Comparison of ENCODE assay signal across 8 cellular contexts in the genomic region with DNA sequence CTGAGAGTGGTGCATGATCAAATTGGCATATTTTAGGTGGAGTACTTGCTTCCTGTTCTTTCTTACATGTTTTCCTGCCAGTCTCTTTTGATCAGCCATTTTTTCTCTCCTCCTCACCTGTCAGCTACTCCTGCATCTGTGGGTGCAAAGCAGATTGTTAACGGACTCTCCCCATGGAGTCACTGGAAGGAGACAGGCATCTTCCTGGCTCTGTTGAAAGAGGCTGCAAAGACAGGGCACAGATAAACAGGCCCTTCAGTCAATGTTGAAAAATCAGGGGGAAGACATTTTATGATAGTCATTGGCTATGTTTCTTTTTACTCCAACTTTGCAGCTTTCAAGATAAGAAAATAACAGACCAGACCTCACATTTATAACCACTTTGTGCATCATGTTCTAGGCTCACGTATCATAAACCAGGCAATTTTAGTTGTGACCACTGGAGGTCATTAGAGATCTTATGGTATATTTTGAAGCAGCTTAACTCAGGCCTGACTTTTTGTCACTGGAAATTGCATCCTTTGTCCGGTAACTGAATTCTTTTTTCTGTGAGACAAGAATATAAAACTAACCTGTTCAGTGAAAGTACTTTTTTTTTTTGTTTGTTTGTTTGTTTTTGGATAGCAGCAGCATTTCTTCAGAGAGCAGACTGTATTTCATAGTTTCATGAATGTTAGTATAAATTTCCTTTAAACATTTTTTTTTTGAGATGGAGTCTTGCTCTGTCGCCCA. TPM values are rescaled to one million over a fixed set of nuclear protein-coding genes. Genes with fewer than 3 reads are reported as not detected.
A peak's percentile ranks its signal among the peaks of the same experiment; 100 is the strongest.
DNase-seq lines count a peak whose midpoint lies in the region; ATAC-seq and FAIRE-seq lines count a peak whose summit lies in the region.

No MANE protein-coding gene starts in this region.

- H3K9me3 Mint-ChIP-seq in activated T-cell treated with anti-CD3 and anti-CD28 coated beads, Interleukin-2, amount 50 U/mL, for 4 hours: no peaks in the 10 kb centered on the region
- H3K9me3 Mint-ChIP-seq in memory B cell: no peaks in the 10 kb centered on the region

- DNase-seq in activated T-cell treated with anti-CD3 and anti-CD28 coated beads, Interleukin-2, amount 50 U/mL, for 4 hours: no peak
- DNase-seq in activated T-cell treated with anti-CD3 and anti-CD28 coated beads for 4 hours (no peak), HCEC 1CT (peak; percentile 66), M059J (ENCODE audit: low read depth) (peak; percentile 80), RCC 7860 (ENCODE audit: low spot score) (peak; percentile 68), dermis blood vessel endothelial cell (peak; percentile 82), memory B cell (ENCODE audit: low spot score in 2 of 2) (peak in 1 of 2 donors; percentile 14)
- DNase-seq in effector CD4-positive, alpha-beta T cell: no peak

- H3K27me3 Mint-ChIP-seq in activated T-cell treated with anti-CD3 and anti-CD28 coated beads, Interleukin-2, amount 50 U/mL, for 4 hours (ENCODE audit: low read depth): no peaks in the 10 kb centered on the region
- H3K27me3 Mint-ChIP-seq in memory B cell: no peaks in the 10 kb centered on the region

- H3K4me3 Mint-ChIP-seq in activated T-cell treated with anti-CD3 and anti-CD28 coated beads, Interleukin-2, amount 50 U/mL, for 4 hours: no peak overlapping the region
- H3K4me3 Mint-ChIP-seq in memory B cell: no peak overlapping the region

- no peaks in the 10 kb centered on the region for H3K36me3 Mint-ChIP-seq in activated T-cell treated with anti-CD3 and anti-CD28 coated beads, Interleukin-2, amount 50 U/mL, for 4 hours (ENCODE audit: insufficient read depth)
- H3K36me3 Mint-ChIP-seq in memory B cell: no peaks in the 10 kb centered on the region

- ATAC-seq in activated T-cell treated with anti-CD3 and anti-CD28 coated beads, Interleukin-2, amount 50 U/mL, for 4 hours: peak; percentile 66 to 75
- ATAC-seq in memory B cell (ENCODE audit: low read depth): peak; percentile 55

- H3K27ac Mint-ChIP-seq in memory B cell: no peak overlapping the region

- FAIRE-seq in RCC 7860 (lab: Jason Lieb, UNC): peak; percentile 76

- peaks cover 14% of the 10 kb centered on the region for H3K4me1 Mint-ChIP-seq in activated T-cell treated with anti-CD3 and anti-CD28 coated beads, Interleukin-2, amount 50 U/mL, for 4 hours (ENCODE audit: low read depth)
- H3K4me1 Mint-ChIP-seq in memory B cell: peaks cover 24% of the 10 kb centered on the region

RNA-seq across cellular contexts. Expression of gene ECT2L, which starts 20.1 kb away (rescaled TPM):
- total RNA-seq in activated T-cell treated with anti-CD3 and anti-CD28 coated beads, Interleukin-2, amount 50 U/mL, for 4 hours: not detected
- total RNA-seq in M059J (2014; rRNA removed; shearing (Covaris generic)): not detected in 2 replicates
- not detected in 2 replicates for total RNA-seq in dermis blood vessel endothelial cell

RNA-seq across cellular contexts. Expression of gene CCDC28A, which starts 42.4 kb away (rescaled TPM):
- 1 to 10 TPM; 7.2 to 8.4 (median 8.2) TPM for total RNA-seq in activated T-cell treated with anti-CD3 and anti-CD28 coated beads, Interleukin-2, amount 50 U/mL, for 4 hours
- 29.8 and 40.8 TPM in 2 replicates for total RNA-seq in M059J (2014; rRNA removed; shearing (Covaris generic))
- 22.1 and 23.7 TPM in 2 replicates for total RNA-seq in dermis blood vessel endothelial cell

Comparison
In these comparisons a context has a peak if more than half of its experiments do, and no peak if none do; other contexts are left out.
1. DNase-seq: peak in HCEC 1CT (single experiment), M059J (single experiment), RCC 7860 (single experiment) and dermis blood vessel endothelial cell (single experiment); none in activated T-cell treated with anti-CD3 and anti-CD28 coated beads, Interleukin-2, amount 50 U/mL, for 4 hours (single experiment), activated T-cell treated with anti-CD3 and anti-CD28 coated beads for 4 hours (single experiment) and effector CD4-positive, alpha-beta T cell (single experiment).